10 cellular contexts compared by ENCODE assay signal in the genomic region with DNA sequence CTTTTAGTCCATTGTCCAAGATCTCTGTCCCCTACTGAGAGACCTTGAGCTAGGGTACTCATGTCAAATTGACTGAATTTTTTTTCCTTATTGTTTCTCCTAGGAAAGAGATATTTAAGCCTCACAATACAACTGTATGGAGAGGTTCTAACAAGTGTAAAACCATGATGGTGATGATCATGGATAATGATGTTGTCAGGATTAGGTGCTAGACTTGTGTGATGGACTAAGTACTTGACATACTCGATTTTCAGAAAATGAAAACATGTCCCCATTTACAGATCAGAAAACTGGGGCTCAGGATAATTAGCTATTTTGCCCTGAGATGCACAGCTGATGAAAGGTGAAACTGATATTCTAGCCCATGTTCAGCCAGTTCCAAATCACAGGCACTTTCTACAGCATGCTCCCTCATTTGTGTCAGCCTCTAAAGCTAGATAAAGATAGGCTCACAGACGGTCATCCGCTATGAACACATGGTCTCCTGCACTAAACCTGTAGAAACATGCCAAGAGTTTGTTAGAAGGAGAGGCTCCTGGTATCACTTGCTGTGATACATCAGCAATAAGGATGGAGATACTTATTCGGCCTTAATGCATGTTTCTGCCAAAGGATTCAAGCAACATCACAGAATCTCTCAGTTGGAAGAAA.
DNase-seq lines count a peak whose midpoint lies in the region; ATAC-seq and TF ChIP-seq lines count a peak whose summit lies in the region.
"Had no signal": no experiment of that assay in that cellular context is flagged by ENCODE, and none has a peak within 500 bp of the region (broad histone marks: within the 10 kb centered on the region; RNA-seq: fewer than 3 reads in every experiment).

No MANE protein-coding gene starts in this region.

- peaks cover 3% of the 10 kb centered on the region for H3K36me3 Mint-ChIP-seq in effector memory CD8-positive, alpha-beta T cell (ENCODE audit: insufficient read depth)

- H3K9me3 ChIP-seq in gastrocnemius medialis (no peaks in the 10 kb centered on the region), Karpas-422 (ENCODE audit: low read length) (no peaks in the 10 kb centered on the region)

- peak overlapping the region; percentile 74 to 86 for H3K4me3 Mint-ChIP-seq in effector memory CD8-positive, alpha-beta T cell

- DNase-seq in DMS 273 treated with DMSO at 0.1 percent for 48 hours (lab: John Stamatoyannopoulos, UW) (peak; percentile 82), NCI-H2171 treated with DMSO at 0.1 percent for 48 hours (lab: John Stamatoyannopoulos, UW) (peak; percentile 54), gastrocnemius medialis (no peak), Karpas-422 (no peak), KBM-7 (no peak)
- no peak for DNase-seq in effector memory CD8-positive, alpha-beta T cell
- DNase-seq: NCI-H345, T-helper 9 cell had no signal

- no peaks in the 10 kb centered on the region for H3K9me3 Mint-ChIP-seq in effector memory CD8-positive, alpha-beta T cell

- H3K9ac ChIP-seq in Karpas-422 (ENCODE audit: low read length): no peak overlapping the region

- H2AFZ ChIP-seq in Karpas-422 (ENCODE audit: low read length): no peak overlapping the region

- H3K36me3 ChIP-seq in gastrocnemius medialis: no peaks in the 10 kb centered on the region
- H3K36me3 ChIP-seq in Karpas-422 (ENCODE audit: insufficient read depth, low read length): no peaks in the 10 kb centered on the region

- no peaks in the 10 kb centered on the region for H3K79me2 ChIP-seq in Karpas-422 (ENCODE audit: low read length)

- intact Hi-C loops in gastrocnemius medialis (cut with DNase I; ENCODE audit: low total_unique reads): no loop called here

- H3K9me2 ChIP-seq in Karpas-422 (replicated peaks; ENCODE audit: insufficient read depth, low read length): no peaks in the 10 kb centered on the region

- no peak for ATAC-seq in effector memory CD8-positive, alpha-beta T cell (replicated peaks)
- ATAC-seq in gastrocnemius medialis (no peak), HG03457 (IDR thresholded peaks at IDR 0.05; ENCODE audit: unreplicated experiment) (no peak), GM21528 (IDR thresholded peaks at IDR 0.05; ENCODE audit: low FRiP score, unreplicated experiment) (no peak)

- TF ChIP-seq CTCF in gastrocnemius medialis (IDR thresholded peaks at IDR 0.05 in 4 of 5, conservative IDR thresholded peaks at IDR 0.05 in 1 of 5): no peak

- peak overlapping the region; percentile 90 to 97 for H3K27ac Mint-ChIP-seq in effector memory CD8-positive, alpha-beta T cell

- no peaks in the 10 kb centered on the region for H4K20me1 ChIP-seq in Karpas-422 (ENCODE audit: insufficient read depth, low read depth, low read length)

- peaks cover 39 to 46% of the 10 kb centered on the region in 2 donors for H3K4me1 Mint-ChIP-seq in effector memory CD8-positive, alpha-beta T cell (ENCODE audit: low read depth in 2 of 2)

- H3K27ac ChIP-seq in gastrocnemius medialis (peak overlapping the region; percentile 56 to 81 (median 62)), Karpas-422 (ENCODE audit: low read length) (no peak overlapping the region)

- H3K4me2 ChIP-seq in Karpas-422 (ENCODE audit: low read depth, low read length, poor library complexity, severe bottlenecking): no peak overlapping the region

- TF ChIP-seq POLR2A in gastrocnemius medialis (IDR thresholded peaks at IDR 0.05): no peak

- H3K4me3 ChIP-seq in gastrocnemius medialis: no peak overlapping the region
- no peak overlapping the region for H3K4me3 ChIP-seq in Karpas-422 (ENCODE audit: low read length)

- H3K4me1 ChIP-seq in gastrocnemius medialis (peaks cover 52% of the 10 kb centered on the region in 2 donors), Karpas-422 (ENCODE audit: low read length) (no peaks in the 10 kb centered on the region)

- in situ Hi-C loops in gastrocnemius medialis (cut with MboI; ENCODE audit: low sequenced_read_pairs in 4 of 4) (no loop called here), KBM-7 (cut with MboI; ENCODE audit: low pct_unique_long_range_greater_than_20kb, low sequenced_read_pairs) (no loop called here)

- H3K27me3 ChIP-seq in gastrocnemius medialis (no peaks in the 10 kb centered on the region), Karpas-422 (ENCODE audit: low read length) (no peaks in the 10 kb centered on the region)

- H3K27me3 Mint-ChIP-seq in effector memory CD8-positive, alpha-beta T cell: no peaks in the 10 kb centered on the region

Comparison
In these comparisons a context has a peak if more than half of its experiments do, and no peak if none do; other contexts are left out.
1. DNase-seq: peak in DMS 273 treated with DMSO at 0.1 percent for 48 hours (single experiment) and NCI-H2171 treated with DMSO at 0.1 percent for 48 hours (single experiment); none in effector memory CD8-positive, alpha-beta T cell (0 of 3), gastrocnemius medialis (0 of 2), Karpas-422 (single experiment) and KBM-7 (single experiment).